Comparison of ENCODE assay signal across 8 cellular contexts in genomic region chr7:5396542-5396941, GRCh38. TPM values are rescaled to one million over a fixed set of nuclear protein-coding genes. Genes with fewer than 3 reads are reported as not detected.
DNase-seq lines count a peak whose midpoint lies in the region; ATAC-seq, FAIRE-seq and TF ChIP-seq lines count a peak whose summit lies in the region.

No MANE protein-coding gene starts in this region.

- FAIRE-seq in GM12891 (lab: Jason Lieb, UNC) = no peak

- ATAC-seq in HG02623 (IDR thresholded peaks at IDR 0.05; ENCODE audit: unreplicated experiment) = peak; percentile 40
- peak; percentile 52 for ATAC-seq in foreskin keratinocyte
- ATAC-seq in HG03469 (IDR thresholded peaks at IDR 0.05; ENCODE audit: unreplicated experiment) = no peak

- H3K9me3 Mint-ChIP-seq in activated T-cell treated with anti-CD3 and anti-CD28 coated beads, Interleukin-2, amount 50 U/mL, for 24 hours = no peaks in the 10 kb centered on the region

- no peaks in the 10 kb centered on the region for H3K4me1 ChIP-seq in foreskin keratinocyte

- no peaks in the 10 kb centered on the region for H3K27me3 ChIP-seq in foreskin keratinocyte

- peak overlapping the region; percentile 81 for H3K27ac ChIP-seq in foreskin keratinocyte

- H3K4me1 Mint-ChIP-seq in activated T-cell treated with anti-CD3 and anti-CD28 coated beads, Interleukin-2, amount 50 U/mL, for 24 hours (ENCODE audit: low read depth) = peaks cover 29% of the 10 kb centered on the region

- TF ChIP-seq CTCF in foreskin keratinocyte (conservative IDR thresholded peaks at IDR 0.05) = peak; percentile 75

- peak; percentile 82 for DNase-seq in GM12891 (ENCODE audit: insufficient read length, low spot score)
- peak; percentile 44 for DNase-seq in NOMO-1 treated with dmso at 0.1 percent for 144 hours (lab: John Stamatoyannopoulos, UW; ENCODE audit: unreplicated experiment)
- DNase-seq in activated T-cell treated with anti-CD3 and anti-CD28 coated beads, Interleukin-2, amount 50 U/mL, for 24 hours = peak; percentile 73
- DNase-seq in foreskin keratinocyte = peak in 1 of 2 donors; percentile 60
- peak; percentile 28 to 30 for DNase-seq in stimulated activated CD4-positive, alpha-beta T cell treated with anti-CD3 and anti-CD28 coated beads, Interleukin-15, amount 100 ng/mL, for 1 hour (ENCODE audit: low read depth in 1 of 2, low spot score in 1 of 2)
- no peak for DNase-seq in inferior parietal cortex (ENCODE audit: extremely low spot score)

- peak overlapping the region; percentile 92 for H3K27ac Mint-ChIP-seq in activated T-cell treated with anti-CD3 and anti-CD28 coated beads, Interleukin-2, amount 50 U/mL, for 24 hours

- peak overlapping the region; percentile 87 for H3K4me3 Mint-ChIP-seq in activated T-cell treated with anti-CD3 and anti-CD28 coated beads, Interleukin-2, amount 50 U/mL, for 24 hours

- H3K36me3 Mint-ChIP-seq in activated T-cell treated with anti-CD3 and anti-CD28 coated beads, Interleukin-2, amount 50 U/mL, for 24 hours (ENCODE audit: low read depth) = peaks cover 34% of the 10 kb centered on the region

- H3K27me3 Mint-ChIP-seq in activated T-cell treated with anti-CD3 and anti-CD28 coated beads, Interleukin-2, amount 50 U/mL, for 24 hours = no peaks in the 10 kb centered on the region

- TF ChIP-seq POLR2A in GM12891 (IDR thresholded peaks at IDR 0.05; ENCODE audit: low read depth, low read length) = no peak

TF ChIP-seq in GM12891, 5 proteins besides CTCF, POLR2A, EP300 and RAD21:
- TF ChIP-seq PAX5 (IDR thresholded peaks at IDR 0.05; ENCODE audit: insufficient read depth, low read length, severe bottlenecking) = no peak
- no peak for TF ChIP-seq POLR2AphosphoS5 (IDR thresholded peaks at IDR 0.05; ENCODE audit: low read depth, low read length)
- TF ChIP-seq POU2F2 (IDR thresholded peaks at IDR 0.05; ENCODE audit: low read depth, low read length) = no peak
- TF ChIP-seq SPI1 (IDR thresholded peaks at IDR 0.05; ENCODE audit: low read depth, low read length) = no peak
- no peak for TF ChIP-seq TAF1 (IDR thresholded peaks at IDR 0.05; ENCODE audit: low read depth, low read length)

RNA-seq across cellular contexts. Expression of gene TNRC18, which starts 27.1 kb away (rescaled TPM):
- 14.7 TPM for polyA plus RNA-seq in GM12891 (2012; ENCODE audit: low read depth, missing spikeins)
- total RNA-seq in foreskin keratinocyte = 59.7 and 61.9 TPM in 2 replicates
- 15.0 and 19.3 TPM in 2 replicates for polyA plus RNA-seq in foreskin keratinocyte
